ENCODE assay signal across 30 cellular contexts in genomic region chr17:17701658-17702057, GRCh38. TPM values are rescaled to one million over a fixed set of nuclear protein-coding genes. Genes with fewer than 3 reads are reported as not detected.
DNase-seq lines count a peak whose midpoint lies in the region; ATAC-seq and TF ChIP-seq lines count a peak whose summit lies in the region.
"Had no signal": no experiment of that assay in that cellular context is flagged by ENCODE, and none has a peak within 500 bp of the region (broad histone marks: within the 10 kb centered on the region; RNA-seq: fewer than 3 reads in every experiment).

No MANE protein-coding gene starts in this region.

- H3K9me3 ChIP-seq in HEK293 (ENCODE audit: control insufficient read depth, insufficient read depth, low read depth, low read length) (no peaks in the 10 kb centered on the region), muscle layer of colon (ENCODE audit: low read length) (no peaks in the 10 kb centered on the region), neuronal stem cell (replicated peaks in 1 of 2; ENCODE audit: control insufficient read depth in 2 of 2, insufficient read depth in 1 of 2, low read depth in 1 of 2, low read length in 2 of 2) (peaks cover 0 to 6% of the 10 kb centered on the region in 2 donors)
- H3K9me3 ChIP-seq: A549, esophagus squamous epithelium, stomach, thyroid gland had no signal

- no peak overlapping the region for H3K4me2 ChIP-seq in neuronal stem cell (ENCODE audit: insufficient read depth, low read length, poor library complexity, severe bottlenecking)

- no peak overlapping the region for H2BK120ac ChIP-seq in neuronal stem cell (ENCODE audit: low read depth, low read length)

- peak; percentile 43 for DNase-seq in 8988T
- DNase-seq in chondrocyte (ENCODE audit: low spot score), result no peak
- no peak for DNase-seq in activated naive CD8-positive, alpha-beta T cell treated with anti-CD3 and anti-CD28 coated beads, Interleukin-2, amount 50 U/mL, for 24 hours
- no peak for DNase-seq in NCI-H2227 (lab: John Stamatoyannopoulos, UW; ENCODE audit: unreplicated experiment)
- DNase-seq in neuronal stem cell (ENCODE audit: low spot score), result no peak
- DNase-seq: activated CD4-positive, alpha-beta memory T cell treated with anti-CD3 and anti-CD28 coated beads, Interleukin-2, amount 10 ng/mL, durations not matched to agents 7 days and 5 days; activated CD4-positive, alpha-beta T cell treated with anti-CD3 and anti-CD28 coated beads for 1 hour; activated CD8-positive, alpha-beta memory T cell treated with anti-CD3 and anti-CD28 coated beads, Interleukin-2, amount 50 U/mL, for 48 hours; C1 segment of cervical spinal cord; Calu3; cortex of kidney; DMS79 treated with DMSO at 0.1 percent for 48 hours; esophagus squamous epithelium; foreskin melanocyte; GF-D8; left colon; mesendoderm; NCI-H1048; NCI-H226; NCI-H748 treated with DMSO at 0.1 percent for 48 hours; stomach; thyroid gland had no signal

- H2AK5ac ChIP-seq in neuronal stem cell (ENCODE audit: low read depth, low read length), result no peak overlapping the region

- H2BK12ac ChIP-seq in neuronal stem cell (ENCODE audit: low read length), result no peak overlapping the region

- no peak for ATAC-seq in activated naive CD8-positive, alpha-beta T cell treated with anti-CD3 and anti-CD28 coated beads, Interleukin-2, amount 50 U/mL, for 24 hours
- ATAC-seq in HG02798 (IDR thresholded peaks at IDR 0.05; ENCODE audit: poor library complexity, unreplicated experiment), result no peak
- ATAC-seq: left colon had no signal

- POLR2A ChIA-PET in HEK293 (lab: Yijun Ruan, JAX), result no interaction called here

- H3K27me3 Mint-ChIP-seq in chondrocyte (ENCODE audit: low read depth), result no peaks in the 10 kb centered on the region
- no peaks in the 10 kb centered on the region for H3K27me3 Mint-ChIP-seq in activated naive CD8-positive, alpha-beta T cell treated with anti-CD3 and anti-CD28 coated beads, Interleukin-2, amount 50 U/mL, for 24 hours
- H3K27me3 Mint-ChIP-seq: activated CD4-positive, alpha-beta memory T cell treated with anti-CD3 and anti-CD28 coated beads, Interleukin-2, amount 10 ng/mL, durations not matched to agents 7 days and 5 days; activated naive CD4-positive, alpha-beta T cell treated with anti-CD3 and anti-CD28 coated beads, Interleukin-2, amount 50 U/mL, for 24 hours had no signal

- H2BK5ac ChIP-seq in neuronal stem cell (ENCODE audit: low read length), result no peak overlapping the region

- peaks cover 26% of the 10 kb centered on the region for H3K79me1 ChIP-seq in neuronal stem cell (ENCODE audit: low read depth, low read length)

- no peak overlapping the region for H3K4ac ChIP-seq in neuronal stem cell (ENCODE audit: low read length)

- H3K36me3 ChIP-seq in HEK293 (ENCODE audit: control insufficient read depth in 2 of 2, insufficient read depth in 1 of 2, low read length in 2 of 2) (peaks cover 4 to 6% of the 10 kb centered on the region in 2 experiments; a peak in 2 of 3 replicates), muscle layer of colon (ENCODE audit: insufficient read depth, low read length) (no peaks in the 10 kb centered on the region), neuronal stem cell (replicated peaks in 1 of 2; ENCODE audit: control insufficient read depth in 2 of 2, insufficient read depth in 2 of 2, low read length in 2 of 2) (peaks cover 2 to 30% of the 10 kb centered on the region in 2 donors)
- H3K36me3 ChIP-seq: cardiac muscle cell, stomach, thyroid gland had no signal

- no peak overlapping the region for H3K4me3 Mint-ChIP-seq in chondrocyte (ENCODE audit: unreplicated experiment)
- H3K4me3 Mint-ChIP-seq in activated naive CD8-positive, alpha-beta T cell treated with anti-CD3 and anti-CD28 coated beads, Interleukin-2, amount 50 U/mL, for 24 hours, result no peak overlapping the region
- H3K4me3 Mint-ChIP-seq: activated CD4-positive, alpha-beta memory T cell treated with anti-CD3 and anti-CD28 coated beads, Interleukin-2, amount 10 ng/mL, durations not matched to agents 7 days and 5 days; activated naive CD4-positive, alpha-beta T cell treated with anti-CD3 and anti-CD28 coated beads, Interleukin-2, amount 50 U/mL, for 24 hours had no signal

- H3K9me3 Mint-ChIP-seq in chondrocyte (ENCODE audit: low read depth), result no peaks in the 10 kb centered on the region
- H3K9me3 Mint-ChIP-seq in activated naive CD8-positive, alpha-beta T cell treated with anti-CD3 and anti-CD28 coated beads, Interleukin-2, amount 50 U/mL, for 24 hours, result no peaks in the 10 kb centered on the region
- H3K9me3 Mint-ChIP-seq: activated CD4-positive, alpha-beta memory T cell treated with anti-CD3 and anti-CD28 coated beads, Interleukin-2, amount 10 ng/mL, durations not matched to agents 7 days and 5 days; activated naive CD4-positive, alpha-beta T cell treated with anti-CD3 and anti-CD28 coated beads, Interleukin-2, amount 50 U/mL, for 24 hours had no signal

- peak overlapping the region; percentile 22 for H3K27ac Mint-ChIP-seq in chondrocyte (ENCODE audit: unreplicated experiment)
- no peak overlapping the region for H3K27ac Mint-ChIP-seq in activated naive CD8-positive, alpha-beta T cell treated with anti-CD3 and anti-CD28 coated beads, Interleukin-2, amount 50 U/mL, for 24 hours
- H3K27ac Mint-ChIP-seq: activated CD4-positive, alpha-beta memory T cell treated with anti-CD3 and anti-CD28 coated beads, Interleukin-2, amount 10 ng/mL, durations not matched to agents 7 days and 5 days; activated naive CD4-positive, alpha-beta T cell treated with anti-CD3 and anti-CD28 coated beads, Interleukin-2, amount 50 U/mL, for 24 hours had no signal

- H4K8ac ChIP-seq in neuronal stem cell (ENCODE audit: low read depth, low read length), result no peak overlapping the region

- no peaks in the 10 kb centered on the region for H3K27me3 ChIP-seq in muscle layer of colon (ENCODE audit: control insufficient read depth in 1 of 2, insufficient read depth in 2 of 2, low read length in 2 of 2)
- peaks cover 0 to 24% (median 0%) of the 10 kb centered on the region in 3 experiments for H3K27me3 ChIP-seq in neuronal stem cell (ENCODE audit: control insufficient read depth in 3 of 3, insufficient read depth in 3 of 3, low read depth in 1 of 3, low read length in 3 of 3)
- H3K27me3 ChIP-seq: esophagus squamous epithelium, hepatocyte, stomach, thyroid gland had no signal

- TF ChIP-seq CTCF in HEK293 (tag by site-specific recombination; IDR thresholded peaks at IDR 0.05), result no peak
- no peak for TF ChIP-seq CTCF in chondrocyte (IDR thresholded peaks at IDR 0.05)

- no peak overlapping the region for H3K23ac ChIP-seq in neuronal stem cell (ENCODE audit: low read depth, low read length, poor library complexity)

- H3K18ac ChIP-seq in neuronal stem cell (ENCODE audit: low read length), result no peak overlapping the region

- no peak overlapping the region for H2BK15ac ChIP-seq in neuronal stem cell (ENCODE audit: low read length)

- H3K4me1 ChIP-seq in HEK293 (ENCODE audit: control insufficient read depth, insufficient read depth, low read length) (peaks cover 19% of the 10 kb centered on the region), muscle layer of colon (ENCODE audit: insufficient read depth, low read length) (peaks cover 68% of the 10 kb centered on the region), neuronal stem cell (ENCODE audit: control insufficient read depth in 2 of 2, insufficient read depth in 1 of 2, low read depth in 1 of 2, low read length in 2 of 2) (peaks cover 33 to 44% of the 10 kb centered on the region in 2 donors)

- no peak overlapping the region for H3K9ac ChIP-seq in muscle layer of colon (ENCODE audit: low read length)
- H3K9ac ChIP-seq in neuronal stem cell (ENCODE audit: low read depth, low read length, poor library complexity), result no peak overlapping the region

- no peak overlapping the region for H3K14ac ChIP-seq in neuronal stem cell (ENCODE audit: low read length)

- H4K91ac ChIP-seq in neuronal stem cell (ENCODE audit: low read depth, low read length, poor library complexity), result no peak overlapping the region

- CTCF ChIA-PET in HEK293 (lab: Yijun Ruan, JAX), result interaction anchor here (1.7 kb wide), 1 partner anchor 21 kb away, joined by 3 read pairs; no protein-coding TSS in a partner anchor

- no CpG with 5 or more reads among the region's 5 CpGs for WGBS in neuronal stem cell (ENCODE audit: extremely low coverage in 2 of 2, insufficient read length in 2 of 2, insufficient replicate concordance in 1 of 2), 2 donors

- peaks cover 1% of the 10 kb centered on the region for H3K36me3 Mint-ChIP-seq in chondrocyte (ENCODE audit: low read depth)
- no peaks in the 10 kb centered on the region for H3K36me3 Mint-ChIP-seq in activated naive CD8-positive, alpha-beta T cell treated with anti-CD3 and anti-CD28 coated beads, Interleukin-2, amount 50 U/mL, for 24 hours (ENCODE audit: low read depth)
- H3K36me3 Mint-ChIP-seq: activated naive CD4-positive, alpha-beta T cell treated with anti-CD3 and anti-CD28 coated beads, Interleukin-2, amount 50 U/mL, for 24 hours had no signal

- H3K4me1 Mint-ChIP-seq in chondrocyte (ENCODE audit: low read depth), result peaks cover 63% of the 10 kb centered on the region
- H3K4me1 Mint-ChIP-seq in activated naive CD8-positive, alpha-beta T cell treated with anti-CD3 and anti-CD28 coated beads, Interleukin-2, amount 50 U/mL, for 24 hours, result peaks cover 32% of the 10 kb centered on the region

- no peak overlapping the region for H2AFZ ChIP-seq in neuronal stem cell (ENCODE audit: low read length)
- H2AFZ ChIP-seq: hepatocyte had no signal

- H3K4me3 ChIP-seq in HEK293 (ENCODE audit: low read depth, low read length), result no peak overlapping the region
- no peak overlapping the region for H3K4me3 ChIP-seq in muscle layer of colon (ENCODE audit: low read depth in 1 of 2, low read length in 2 of 2)
- H3K4me3 ChIP-seq in neuronal stem cell (ENCODE audit: low read length in 2 of 2), result no peak overlapping the region
- H3K4me3 ChIP-seq: A549, cardiac muscle cell, hepatocyte, skin epidermis, thyroid gland had no signal

- H3K27ac ChIP-seq in HEK293 (ENCODE audit: extremely low read depth, low read depth, low read length) (no peak overlapping the region), muscle layer of colon (ENCODE audit: low read depth, low read length) (peak overlapping the region; percentile 12), neuronal stem cell (replicated peaks; ENCODE audit: low read length) (no peak overlapping the region)
- H3K27ac ChIP-seq: cardiac muscle cell, hepatocyte, skin epidermis had no signal

TF ChIP-seq in HEK293, 187 proteins besides CTCF, POLR2A, EP300 and RAD21 (continues in another document):
- TF ChIP-seq ZIC2 (tag by site-specific recombination; IDR thresholded peaks at IDR 0.05) (peak; percentile 66), ZNF510 (tag by site-specific recombination; IDR thresholded peaks at IDR 0.05; ENCODE audit: insufficient replicate concordance) (no peak)

RNA-seq across cellular contexts. Expression of gene RAI1, which starts 20.4 kb away (rescaled TPM):
- total RNA-seq in chondrocyte, result 24.0 to 28.7 TPM (median 28.6 TPM) in 3 replicates
- 15.1 TPM for polyA plus RNA-seq in neuronal stem cell (2013, experiment 1 of 2)
- 16.0 TPM for polyA plus RNA-seq in neuronal stem cell (2013, experiment 2 of 2)
